In the genomic region with DNA sequence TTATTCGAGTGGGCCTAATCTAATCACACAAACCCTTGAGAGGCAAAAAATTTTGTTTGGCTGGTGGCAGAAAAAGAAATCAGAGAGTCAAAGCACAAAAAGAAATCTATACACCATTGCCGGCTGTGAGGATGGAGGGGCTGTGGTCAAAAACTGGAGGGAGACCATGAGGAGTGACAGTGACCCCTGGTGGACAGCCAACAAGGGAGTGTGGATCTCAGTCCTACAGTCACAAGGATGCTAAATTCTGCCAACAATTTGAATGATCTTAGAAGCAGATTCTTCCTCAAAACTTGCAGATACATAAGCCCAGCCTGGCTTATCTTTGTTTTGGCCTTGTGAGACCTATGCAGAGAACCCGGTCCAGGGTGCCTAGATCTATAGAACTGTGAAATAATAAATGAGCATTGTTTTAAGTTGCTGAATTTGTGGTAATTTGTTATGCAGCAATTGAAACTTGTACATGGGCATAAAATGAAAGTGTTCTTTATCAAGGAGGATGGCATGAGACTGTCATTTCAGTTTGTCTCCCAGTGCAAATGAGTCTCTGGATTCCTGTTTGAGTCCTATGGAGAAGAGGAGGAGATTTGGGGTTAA, we compare ENCODE assay signal across 9 cellular contexts.
DNase-seq lines count a peak whose midpoint lies in the region; ATAC-seq and TF ChIP-seq lines count a peak whose summit lies in the region.
"Had no signal": no experiment of that assay in that cellular context is flagged by ENCODE, and none has a peak within 500 bp of the region (broad histone marks: within the 10 kb centered on the region; RNA-seq: fewer than 3 reads in every experiment).

No MANE protein-coding gene starts in this region.

- TF ChIP-seq CTCF in LNCAP (IDR thresholded peaks at IDR 0.05), result peak; percentile 52; the same call in 1 of the 2 replicates
- peak; percentile 59 for TF ChIP-seq CTCF in VCaP (conservative IDR thresholded peaks at IDR 0.05)
- TF ChIP-seq CTCF in fibroblast of pulmonary artery (IDR thresholded peaks at IDR 0.05; ENCODE audit: low read length, missing control alignments), result peak; percentile 71

- H3K27ac ChIP-seq in VCaP, result no peak overlapping the region
- H3K27ac ChIP-seq: BLaER1 treated with 17β-estradiol and CSF1 and Interleukin-3, amounts not matched to agents 10 nM and 100 nM had no signal

- ATAC-seq in GM21576 (IDR thresholded peaks at IDR 0.05; ENCODE audit: unreplicated experiment) (peak; percentile 82), GM19467 (IDR thresholded peaks at IDR 0.05; ENCODE audit: unreplicated experiment) (no peak)

- H3K4me3 ChIP-seq in fibroblast of pulmonary artery (replicated peaks; ENCODE audit: low read depth, low read length), result no peak overlapping the region
- H3K4me3 ChIP-seq: BLaER1 treated with 17β-estradiol and CSF1 and Interleukin-3, amounts not matched to agents 10 nM and 100 nM had no signal

- DNase-seq in NCI-H1417 (lab: John Stamatoyannopoulos, UW) (peak; percentile 3 to 53 (median 17)), NCI-H1417 treated with DMSO at 0.1 percent for 48 hours (lab: John Stamatoyannopoulos, UW) (no peak), fibroblast of pulmonary artery (ENCODE audit: low read depth) (peak; percentile 47)
- peak; percentile 2 for DNase-seq in stimulated activated CD8-positive, alpha-beta memory T cell treated with anti-CD3 and anti-CD28 coated beads, Interleukin-4, amount 100 ng/mL, for 24 hours (ENCODE audit: low read depth)
